Comparison of ENCODE assay signal across 14 cellular contexts in the genomic region with DNA sequence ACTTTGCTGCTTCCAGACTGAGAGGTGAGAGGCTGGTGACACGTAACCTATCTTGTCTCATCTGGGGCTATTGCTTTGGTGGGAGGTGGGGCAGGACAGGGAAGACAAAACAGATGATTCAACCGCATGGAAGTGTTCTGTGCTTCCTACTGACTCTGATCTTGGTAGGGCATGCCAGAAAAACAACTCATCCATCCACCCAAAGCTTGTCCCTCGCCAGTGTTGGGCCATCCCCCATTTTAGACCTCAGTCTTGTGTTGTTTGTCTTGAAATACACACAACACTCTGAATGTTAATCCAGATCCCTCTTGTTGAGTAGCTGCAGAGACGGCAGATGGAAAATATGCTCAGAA. TPM values are rescaled to one million over a fixed set of nuclear protein-coding genes. Genes with fewer than 3 reads are reported as not detected.
DNase-seq lines count a peak whose midpoint lies in the region; TF ChIP-seq lines count a peak whose summit lies in the region.
"Had no signal": no experiment of that assay in that cellular context is flagged by ENCODE, and none has a peak within 500 bp of the region (broad histone marks: within the 10 kb centered on the region; RNA-seq: fewer than 3 reads in every experiment).

No MANE protein-coding gene starts in this region.

- peak; percentile 80 for DNase-seq in AG10803 (ENCODE audit: low read depth)
- peak; percentile 76 for DNase-seq in HT1080 (ENCODE audit: low read depth)
- peak; percentile 60 for DNase-seq in iris pigment epithelial cell (ENCODE audit: low read depth)
- DNase-seq in NCI-H1105 treated with DMSO at 0.1 percent for 48 hours (lab: John Stamatoyannopoulos, UW): no peak
- no peak for DNase-seq in activated T-helper 1 cell treated with anti-CD3 and anti-CD28 coated beads, Interleukin-12 subunit alpha, Interleukin-12 subunit beta, Interleukin-2, Interleukin-4 antibody, amounts not matched to agents 30 ng/mL and 10 ng/mL and 1 ng/mL, durations not matched to agents 14 hours and 24 hours and 36 hours (ENCODE audit: low spot score)
- no peak for DNase-seq in SIG-M5 treated with dmso at 0.1 percent for 504 hours (lab: John Stamatoyannopoulos, UW; ENCODE audit: unreplicated experiment)
- DNase-seq in activated T-cell treated with anti-CD3 and anti-CD28 coated beads, Interleukin-2, amount 50 U/mL, for 24 hours: no peak
- DNase-seq: activated B cell treated with CpG ODN at 0.5 μM for 24 hours; activated gamma-delta T cell treated with Interleukin-2 at 50 U/mL for 16 hours; effector CD8-positive, alpha-beta T cell; stimulated activated CD4-positive, alpha-beta T cell treated with anti-CD3 and anti-CD28 coated beads, Interleukin-12 subunit alpha, Interleukin-12 subunit beta, amount 100 ng/mL, for 4 hours had no signal

- H3K27me3 Mint-ChIP-seq in brain: peaks cover 5% of the 10 kb centered on the region
- no peaks in the 10 kb centered on the region for H3K27me3 Mint-ChIP-seq in activated T-helper 1 cell treated with anti-CD3 and anti-CD28 coated beads, Interleukin-12 subunit alpha, Interleukin-12 subunit beta, Interleukin-2, Interleukin-4 antibody, amounts not matched to agents 30 ng/mL and 10 ng/mL and 1 ng/mL, durations not matched to agents 14 hours and 24 hours and 36 hours (ENCODE audit: insufficient read depth)
- no peaks in the 10 kb centered on the region for H3K27me3 Mint-ChIP-seq in activated T-cell treated with anti-CD3 and anti-CD28 coated beads, Interleukin-2, amount 50 U/mL, for 24 hours

- no peaks in the 10 kb centered on the region for H3K36me3 Mint-ChIP-seq in brain
- H3K36me3 Mint-ChIP-seq in activated T-helper 1 cell treated with anti-CD3 and anti-CD28 coated beads, Interleukin-12 subunit alpha, Interleukin-12 subunit beta, Interleukin-2, Interleukin-4 antibody, amounts not matched to agents 30 ng/mL and 10 ng/mL and 1 ng/mL, durations not matched to agents 14 hours and 24 hours and 36 hours (ENCODE audit: low read depth): no peaks in the 10 kb centered on the region
- no peaks in the 10 kb centered on the region for H3K36me3 Mint-ChIP-seq in activated T-cell treated with anti-CD3 and anti-CD28 coated beads, Interleukin-2, amount 50 U/mL, for 24 hours (ENCODE audit: low read depth)

- H3K4me3 ChIP-seq in AG10803 (ENCODE audit: low read length): no peak overlapping the region

- peaks cover 34% of the 10 kb centered on the region for H3K4me1 Mint-ChIP-seq in brain
- H3K4me1 Mint-ChIP-seq in activated T-helper 1 cell treated with anti-CD3 and anti-CD28 coated beads, Interleukin-12 subunit alpha, Interleukin-12 subunit beta, Interleukin-2, Interleukin-4 antibody, amounts not matched to agents 30 ng/mL and 10 ng/mL and 1 ng/mL, durations not matched to agents 14 hours and 24 hours and 36 hours (ENCODE audit: low read depth): peaks cover 7% of the 10 kb centered on the region
- H3K4me1 Mint-ChIP-seq in activated T-cell treated with anti-CD3 and anti-CD28 coated beads, Interleukin-2, amount 50 U/mL, for 24 hours (ENCODE audit: low read depth): peaks cover 8% of the 10 kb centered on the region
- H3K4me1 Mint-ChIP-seq: activated B cell treated with CpG ODN at 0.5 μM for 24 hours had no signal

- TF ChIP-seq CTCF in AG10803 (conservative IDR thresholded peaks at IDR 0.05; ENCODE audit: low read length): no peak
- TF ChIP-seq CTCF in brain (conservative IDR thresholded peaks at IDR 0.05): no peak

- peaks cover 0 to 3% (median 2%) of the 10 kb centered on the region in 5 experiments for H3K9me3 Mint-ChIP-seq in brain
- peaks cover 3% of the 10 kb centered on the region for H3K9me3 Mint-ChIP-seq in activated T-helper 1 cell treated with anti-CD3 and anti-CD28 coated beads, Interleukin-12 subunit alpha, Interleukin-12 subunit beta, Interleukin-2, Interleukin-4 antibody, amounts not matched to agents 30 ng/mL and 10 ng/mL and 1 ng/mL, durations not matched to agents 14 hours and 24 hours and 36 hours
- H3K9me3 Mint-ChIP-seq in activated T-cell treated with anti-CD3 and anti-CD28 coated beads, Interleukin-2, amount 50 U/mL, for 24 hours: no peaks in the 10 kb centered on the region
- H3K9me3 Mint-ChIP-seq: activated B cell treated with CpG ODN at 0.5 μM for 24 hours had no signal

- intact Hi-C loops in activated T-helper 1 cell treated with anti-CD3 and anti-CD28 coated beads, Interleukin-12 subunit alpha, Interleukin-12 subunit beta, Interleukin-2, Interleukin-4 antibody, amounts not matched to agents 30 ng/mL and 10 ng/mL and 1 ng/mL, durations not matched to agents 14 hours and 24 hours and 36 hours (cut with micrococcal nuclease): no loop called here

- peak overlapping the region in 3 of 5 experiments; percentile 3 to 93 (median 78) for H3K27ac Mint-ChIP-seq in brain
- H3K27ac Mint-ChIP-seq in activated T-helper 1 cell treated with anti-CD3 and anti-CD28 coated beads, Interleukin-12 subunit alpha, Interleukin-12 subunit beta, Interleukin-2, Interleukin-4 antibody, amounts not matched to agents 30 ng/mL and 10 ng/mL and 1 ng/mL, durations not matched to agents 14 hours and 24 hours and 36 hours: no peak overlapping the region
- no peak overlapping the region for H3K27ac Mint-ChIP-seq in activated T-cell treated with anti-CD3 and anti-CD28 coated beads, Interleukin-2, amount 50 U/mL, for 24 hours
- H3K27ac Mint-ChIP-seq: activated B cell treated with CpG ODN at 0.5 μM for 24 hours had no signal

- H3K4me3 Mint-ChIP-seq in brain: no peak overlapping the region
- no peak overlapping the region for H3K4me3 Mint-ChIP-seq in activated T-helper 1 cell treated with anti-CD3 and anti-CD28 coated beads, Interleukin-12 subunit alpha, Interleukin-12 subunit beta, Interleukin-2, Interleukin-4 antibody, amounts not matched to agents 30 ng/mL and 10 ng/mL and 1 ng/mL, durations not matched to agents 14 hours and 24 hours and 36 hours
- no peak overlapping the region for H3K4me3 Mint-ChIP-seq in activated T-cell treated with anti-CD3 and anti-CD28 coated beads, Interleukin-2, amount 50 U/mL, for 24 hours
- H3K4me3 Mint-ChIP-seq: activated B cell treated with CpG ODN at 0.5 μM for 24 hours had no signal

RNA-seq across cellular contexts. Expression of a gene that starts 0.4 kb away (rescaled TPM):
- 2.6 and 6.3 TPM in 2 replicates for total RNA-seq in HT1080 (2014; rRNA removed; shearing (Covaris generic))
- 6.9 and 8.1 TPM in 2 replicates for polyA plus RNA-seq in HT1080 (2015; cell fraction: cytosol; rRNA removed)
- polyA plus RNA-seq in HT1080 (2015; cell fraction: nucleus; rRNA removed): 3.3 and 5.1 TPM in 2 replicates
- not detected for polyA plus RNA-seq in brain (ENCODE audit: insufficient read depth, low read depth, low replicate concordance)
- total RNA-seq in activated T-helper 1 cell treated with anti-CD3 and anti-CD28 coated beads, Interleukin-12 subunit alpha, Interleukin-12 subunit beta, Interleukin-2, Interleukin-4 antibody, amounts not matched to agents 30 ng/mL and 10 ng/mL and 1 ng/mL, durations not matched to agents 14 hours and 24 hours and 36 hours: not detected in 2 replicates
- total RNA-seq: glomerular endothelial cell, mucosa of gallbladder had no signal

Comparison
In these comparisons a context has a peak if more than half of its experiments do, and no peak if none do; other contexts are left out.
1. DNase-seq: peak in AG10803 (single experiment), HT1080 (single experiment) and iris pigment epithelial cell (single experiment); none in NCI-H1105 treated with DMSO at 0.1 percent for 48 hours (single experiment), activated T-helper 1 cell treated with anti-CD3 and anti-CD28 coated beads, Interleukin-12 subunit alpha, Interleukin-12 subunit beta, Interleukin-2, Interleukin-4 antibody, amounts not matched to agents 30 ng/mL and 10 ng/mL and 1 ng/mL, durations not matched to agents 14 hours and 24 hours and 36 hours (single experiment), SIG-M5 treated with dmso at 0.1 percent for 504 hours (single experiment) and activated T-cell treated with anti-CD3 and anti-CD28 coated beads, Interleukin-2, amount 50 U/mL, for 24 hours (single experiment).
2. H3K27ac Mint-ChIP-seq: peak in brain (3 of 5); none in activated T-helper 1 cell treated with anti-CD3 and anti-CD28 coated beads, Interleukin-12 subunit alpha, Interleukin-12 subunit beta, Interleukin-2, Interleukin-4 antibody, amounts not matched to agents 30 ng/mL and 10 ng/mL and 1 ng/mL, durations not matched to agents 14 hours and 24 hours and 36 hours (single experiment) and activated T-cell treated with anti-CD3 and anti-CD28 coated beads, Interleukin-2, amount 50 U/mL, for 24 hours (single experiment).